ENCODE assay signal across 8 cellular contexts in the genomic region with DNA sequence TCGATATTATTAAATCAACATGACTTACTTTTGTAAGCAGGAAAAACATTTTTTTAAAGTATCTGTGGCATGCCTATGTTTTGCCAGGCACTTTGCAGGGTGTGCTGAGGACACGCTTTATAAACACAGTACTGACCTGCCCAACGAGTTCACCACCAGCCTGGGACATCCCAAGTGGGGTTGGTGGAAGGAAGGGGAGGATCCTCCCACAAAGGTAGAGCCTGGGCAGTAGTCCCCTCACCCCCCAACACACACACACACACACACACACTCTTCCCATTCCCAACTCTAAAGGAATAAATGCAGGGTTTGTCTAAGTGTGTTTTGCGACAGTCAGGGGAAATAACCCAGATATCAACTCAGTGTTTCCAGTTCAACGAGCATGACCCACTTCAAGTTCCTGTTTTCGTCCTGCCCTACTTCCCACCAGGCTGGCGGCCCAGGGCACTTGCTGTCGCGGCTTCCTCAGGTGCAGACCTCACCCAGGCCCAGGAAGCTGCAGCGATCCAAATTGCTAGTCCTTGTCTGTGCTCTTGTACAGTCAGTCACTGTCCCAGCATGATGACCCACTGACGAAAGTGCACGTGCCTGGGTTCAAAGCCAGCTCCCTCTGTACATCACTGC. TPM values are rescaled to one million over a fixed set of nuclear protein-coding genes. Genes with fewer than 3 reads are reported as not detected.
DNase-seq lines count a peak whose midpoint lies in the region; ATAC-seq and TF ChIP-seq lines count a peak whose summit lies in the region.

No MANE protein-coding gene starts in this region.

- in situ Hi-C loops in GM13977 (cut with MboI; ENCODE audit: low pct_unique_long_range_greater_than_20kb, low sequenced_read_pairs, unreplicated experiment): no loop called here

- DNase-seq in GM13977 (ENCODE audit: low spot score) (peak; percentile 69), Peyer's patch (peak; percentile 59 to 91 (median 90)), activated gamma-delta T cell (lab: John Stamatoyannopoulos, UW) (peak; percentile 59), left lung (peak; percentile 78 to 92), HCEC 1CT (no peak), islet precursor cell (no peak)
- peak; percentile 57 for DNase-seq in stimulated activated naive B cell treated with anti-CD40 and anti-IgM and Interleukin-4, amounts not matched to agents 10 μg/mL and 1 μg/mL and 100 μg/mL, for 72 hours

- H3K27me3 ChIP-seq in Peyer's patch (no peaks in the 10 kb centered on the region), left lung (no peaks in the 10 kb centered on the region)

- TF ChIP-seq CTCF in GM13977 (IDR thresholded peaks at IDR 0.05; ENCODE audit: extremely low read depth, insufficient read depth, missing control alignments) (no peak), Peyer's patch (IDR thresholded peaks at IDR 0.05) (peak in 1 of 6 experiments; percentile 2), left lung (IDR thresholded peaks at IDR 0.05) (no peak)

- H3K9me3 ChIP-seq in Peyer's patch: no peaks in the 10 kb centered on the region
- H3K9me3 ChIP-seq in left lung: no peaks in the 10 kb centered on the region

- H3K27ac ChIP-seq in Peyer's patch (peak overlapping the region; percentile 91 to 99 (median 94)), left lung (peak overlapping the region; percentile 16 to 65)

- H3K27ac Mint-ChIP-seq in stimulated activated naive B cell treated with anti-CD40 and anti-IgM and Interleukin-4, amounts not matched to agents 10 μg/mL and 1 μg/mL and 100 μg/mL, for 72 hours: peak overlapping the region; percentile 84

- H3K27me3 Mint-ChIP-seq in stimulated activated naive B cell treated with anti-CD40 and anti-IgM and Interleukin-4, amounts not matched to agents 10 μg/mL and 1 μg/mL and 100 μg/mL, for 72 hours: no peaks in the 10 kb centered on the region

- no peaks in the 10 kb centered on the region for H3K9me3 Mint-ChIP-seq in stimulated activated naive B cell treated with anti-CD40 and anti-IgM and Interleukin-4, amounts not matched to agents 10 μg/mL and 1 μg/mL and 100 μg/mL, for 72 hours

- peaks cover 6 to 16% of the 10 kb centered on the region in 2 donors for H3K36me3 Mint-ChIP-seq in stimulated activated naive B cell treated with anti-CD40 and anti-IgM and Interleukin-4, amounts not matched to agents 10 μg/mL and 1 μg/mL and 100 μg/mL, for 72 hours

- peaks cover 42 to 74% of the 10 kb centered on the region in 2 donors for H3K4me1 Mint-ChIP-seq in stimulated activated naive B cell treated with anti-CD40 and anti-IgM and Interleukin-4, amounts not matched to agents 10 μg/mL and 1 μg/mL and 100 μg/mL, for 72 hours

- H3K36me3 ChIP-seq in Peyer's patch (no peaks in the 10 kb centered on the region), left lung (peaks cover 0 to 8% of the 10 kb centered on the region in 2 donors)

- TF ChIP-seq POLR2A in Peyer's patch (IDR thresholded peaks at IDR 0.05): no peak

- intact Hi-C loops in left lung (cut with DNase I): no loop called here

- H3K4me3 Mint-ChIP-seq in stimulated activated naive B cell treated with anti-CD40 and anti-IgM and Interleukin-4, amounts not matched to agents 10 μg/mL and 1 μg/mL and 100 μg/mL, for 72 hours: peak overlapping the region; percentile 58 to 73

- H3K4me1 ChIP-seq in Peyer's patch (peaks cover 7 to 81% (median 38%) of the 10 kb centered on the region in 4 donors), left lung (peaks cover 41 to 83% of the 10 kb centered on the region in 2 donors)

- H3K4me3 ChIP-seq in Peyer's patch: peak overlapping the region in 3 of 4 donors; percentile 89 to 100 (median 97)
- peak overlapping the region in 1 of 2 donors; percentile 92 for H3K4me3 ChIP-seq in left lung

- ATAC-seq in left lung (peak; percentile 50), HG03175 (IDR thresholded peaks at IDR 0.05; ENCODE audit: unreplicated experiment) (no peak)
- peak; percentile 61 to 78 for ATAC-seq in stimulated activated naive B cell treated with anti-CD40 and anti-IgM and Interleukin-4, amounts not matched to agents 10 μg/mL and 1 μg/mL and 100 μg/mL, for 72 hours (replicated peaks)

RNA-seq across cellular contexts. Expression of gene CERK, which starts 3.1 kb away (rescaled TPM):
- total RNA-seq in Peyer's patch: 100 to 1,000 TPM in 1 of 4 donors, 10 to 100 TPM in 3; 89.1 to 131 (median 94.7) TPM
- 10 to 100 TPM; 25.0 to 34.1 TPM for total RNA-seq in left lung

RNA-seq across cellular contexts. Expression of gene TBC1D22A, which starts 27.5 kb away (rescaled TPM):
- 10 to 100 TPM; 42.6 to 70.4 (median 55.1) TPM for total RNA-seq in Peyer's patch
- 10 to 100 TPM; 27.3 to 33.5 TPM for total RNA-seq in left lung

Comparison
In these comparisons a context has a peak if more than half of its experiments do, and no peak if none do; other contexts are left out.
1. DNase-seq: peak in GM13977 (single experiment), Peyer's patch (3 of 3), activated gamma-delta T cell (single experiment), left lung (2 of 2) and stimulated activated naive B cell treated with anti-CD40 and anti-IgM and Interleukin-4, amounts not matched to agents 10 μg/mL and 1 μg/mL and 100 μg/mL, for 72 hours (single experiment); none in HCEC 1CT (single experiment) and islet precursor cell (single experiment).